Comparison of ENCODE assay signal across 9 cellular contexts in genomic region chr1:65146908-65147423, GRCh38. TPM values are rescaled to one million over a fixed set of nuclear protein-coding genes. Genes with fewer than 3 reads are reported as not detected.
DNase-seq lines count a peak whose midpoint lies in the region; ATAC-seq and TF ChIP-seq lines count a peak whose summit lies in the region.
"Had no signal": no experiment of that assay in that cellular context is flagged by ENCODE, and none has a peak within 500 bp of the region (broad histone marks: within the 10 kb centered on the region; RNA-seq: fewer than 3 reads in every experiment).

No MANE protein-coding gene starts in this region.

- TF ChIP-seq CTCF in NB4 (IDR thresholded peaks at IDR 0.05; ENCODE audit: low read depth, low read length), result no peak
- no peak for TF ChIP-seq CTCF in prostate gland (IDR thresholded peaks at IDR 0.05)

- peak overlapping the region; percentile 52 for H3K27ac ChIP-seq in epithelial cell of prostate
- H3K27ac ChIP-seq in prostate gland, result peak overlapping the region; percentile 91 to 92

- H3K4me1 ChIP-seq in prostate gland (replicated peaks), result no peaks in the 10 kb centered on the region

- ATAC-seq in HG03025 (IDR thresholded peaks at IDR 0.05; ENCODE audit: low FRiP score, unreplicated experiment), result no peak

- no peaks in the 10 kb centered on the region for H3K36me3 ChIP-seq in prostate gland

- TF ChIP-seq POLR2A in NB4 (IDR thresholded peaks at IDR 0.05; ENCODE audit: extremely low read depth, insufficient read length) (no peak), prostate gland (IDR thresholded peaks at IDR 0.05) (no peak)

- WGBS in prostate gland, result 21% methylated on average over 20 of the region's 20 CpGs

- H3K27me3 ChIP-seq in prostate gland (replicated peaks; ENCODE audit: insufficient read depth), result no peaks in the 10 kb centered on the region

- DNase-seq in G401 (ENCODE audit: low spot score) (peak; percentile 39), NB4 (ENCODE audit: low read depth) (peak; percentile 3), epithelial cell of prostate (ENCODE audit: low read depth, low spot score) (no peak), prostate gland (ENCODE audit: low spot score) (no peak), NOMO-1 (lab: John Stamatoyannopoulos, UW; ENCODE audit: unreplicated experiment in 2 of 2) (no peak), iPS-NIHi11 (ENCODE audit: low spot score) (no peak)
- DNase-seq in NK-92 treated with Interleukin-12 subunit alpha and Interleukin-12 subunit beta, amount 100 ng/mL, for 24 hours (lab: John Stamatoyannopoulos, UW), result no peak
- DNase-seq: NCI-H1436 treated with DMSO at 0.1 percent for 48 hours had no signal

- H3K4me3 ChIP-seq in NB4 (ENCODE audit: low read depth, low read length) (no peak overlapping the region), prostate gland (peak overlapping the region; percentile 66 to 75)

- no peaks in the 10 kb centered on the region for H3K9me3 ChIP-seq in prostate gland

- in situ Hi-C loops in G401 (cut with HindIII; ENCODE audit: low sequenced_read_pairs), result no loop called here

- intact Hi-C loops in prostate gland (cut with DNase I), result loop anchor here (5.0 kb wide), 1 partner anchor 80 kb away; no protein-coding TSS in a partner anchor

RNA-seq across cellular contexts. Expression of gene AK4, which starts 1.0 kb away (rescaled TPM):
- 4.8 and 14.3 TPM in 2 replicates for total RNA-seq in G401 (2014; rRNA removed; shearing (Covaris generic))
- total RNA-seq in prostate gland, result 10 to 100 TPM; 46.5 to 63.1 TPM

Comparison
In these comparisons a context has a peak if more than half of its experiments do, and no peak if none do; other contexts are left out.
1. DNase-seq: peak in G401 (single experiment) and NB4 (single experiment); none in epithelial cell of prostate (single experiment), prostate gland (single experiment), NOMO-1 (0 of 2), iPS-NIHi11 (single experiment) and NK-92 treated with Interleukin-12 subunit alpha and Interleukin-12 subunit beta, amount 100 ng/mL, for 24 hours (single experiment).